In the genomic region with DNA sequence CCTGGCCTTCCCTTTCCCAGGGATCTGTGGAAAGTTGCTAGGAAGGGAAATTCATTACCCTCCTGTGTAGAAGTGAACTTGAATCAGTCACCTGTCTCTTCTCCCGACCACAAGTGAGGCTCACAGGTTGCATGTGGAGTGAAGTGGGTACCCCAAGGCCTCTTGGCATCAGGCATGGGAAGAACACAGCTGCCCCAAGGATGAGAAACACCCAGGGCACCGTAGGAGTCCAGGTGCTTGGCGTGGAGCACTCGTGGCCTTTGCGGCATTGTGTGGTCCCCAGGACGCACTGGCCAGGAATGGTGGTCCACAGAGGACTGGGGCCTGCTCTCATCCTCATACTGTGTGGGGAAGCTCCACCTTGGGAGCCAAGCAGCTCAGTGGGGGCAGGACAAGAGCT, we compare ENCODE assay signal across 2 cellular contexts.
TF ChIP-seq lines count a peak whose summit lies in the region.

No MANE protein-coding gene starts in this region.

TF ChIP-seq in GM23338, 12 proteins besides CTCF, POLR2A, EP300 and RAD21 (continued from another document and continues in another):
- no peak for TF ChIP-seq REST (IDR thresholded peaks at IDR 0.05; ENCODE audit: unreplicated experiment)
- TF ChIP-seq ETS1 (IDR thresholded peaks at IDR 0.05) = no peak
- TF ChIP-seq NANOG (IDR thresholded peaks at IDR 0.05; ENCODE audit: borderline replicate concordance) = no peak
- no peak for TF ChIP-seq EZH2phosphoT487 (IDR thresholded peaks at IDR 0.05; ENCODE audit: unreplicated experiment)
- no peak for TF ChIP-seq ZNF114 (CRISPR knock-in tag; IDR thresholded peaks at IDR 0.05)
- no peak for TF ChIP-seq STAT1 (IDR thresholded peaks at IDR 0.05; ENCODE audit: unreplicated experiment)
- TF ChIP-seq CREB1 (CRISPR knock-in tag; IDR thresholded peaks at IDR 0.05; ENCODE audit: low read depth) = no peak
- no peak for TF ChIP-seq JUNB (IDR thresholded peaks at IDR 0.05; ENCODE audit: unreplicated experiment)
- TF ChIP-seq ZNF462 (CRISPR knock-in tag; IDR thresholded peaks at IDR 0.05) = no peak
- TF ChIP-seq EZH2 (IDR thresholded peaks at IDR 0.05; ENCODE audit: low read depth, unreplicated experiment) = no peak

TF ChIP-seq in WTC11, 78 proteins besides CTCF, POLR2A, EP300 and RAD21 (continued from another document):
- TF ChIP-seq, protein P1, sequence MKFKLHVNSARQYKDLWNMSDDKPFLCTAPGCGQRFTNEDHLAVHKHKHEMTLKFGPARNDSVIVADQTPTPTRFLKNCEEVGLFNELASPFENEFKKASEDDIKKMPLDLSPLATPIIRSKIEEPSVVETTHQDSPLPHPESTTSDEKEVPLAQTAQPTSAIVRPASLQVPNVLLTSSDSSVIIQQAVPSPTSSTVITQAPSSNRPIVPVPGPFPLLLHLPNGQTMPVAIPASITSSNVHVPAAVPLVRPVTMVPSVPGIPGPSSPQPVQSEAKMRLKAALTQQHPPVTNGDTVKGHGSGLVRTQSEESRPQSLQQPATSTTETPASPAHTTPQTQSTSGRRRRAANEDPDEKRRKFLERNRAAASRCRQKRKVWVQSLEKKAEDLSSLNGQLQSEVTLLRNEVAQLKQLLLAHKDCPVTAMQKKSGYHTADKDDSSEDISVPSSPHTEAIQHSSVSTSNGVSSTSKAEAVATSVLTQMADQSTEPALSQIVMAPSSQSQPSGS (CRISPR knock-in tag; IDR thresholded peaks at IDR 0.05; ENCODE audit: borderline replicate concordance, low read depth) = no peak
- TF ChIP-seq ARID4B (CRISPR knock-in tag; IDR thresholded peaks at IDR 0.05; ENCODE audit: borderline replicate concordance) (no peak), SMAD3 (CRISPR knock-in tag; IDR thresholded peaks at IDR 0.05; ENCODE audit: borderline replicate concordance) (no peak), NFATC4 (CRISPR knock-in tag; IDR thresholded peaks at IDR 0.05) (no peak), KAT7 (CRISPR knock-in tag; IDR thresholded peaks at IDR 0.05; ENCODE audit: borderline replicate concordance) (no peak), MAX (CRISPR knock-in tag; IDR thresholded peaks at IDR 0.05) (no peak)
- TF ChIP-seq, protein P2, sequence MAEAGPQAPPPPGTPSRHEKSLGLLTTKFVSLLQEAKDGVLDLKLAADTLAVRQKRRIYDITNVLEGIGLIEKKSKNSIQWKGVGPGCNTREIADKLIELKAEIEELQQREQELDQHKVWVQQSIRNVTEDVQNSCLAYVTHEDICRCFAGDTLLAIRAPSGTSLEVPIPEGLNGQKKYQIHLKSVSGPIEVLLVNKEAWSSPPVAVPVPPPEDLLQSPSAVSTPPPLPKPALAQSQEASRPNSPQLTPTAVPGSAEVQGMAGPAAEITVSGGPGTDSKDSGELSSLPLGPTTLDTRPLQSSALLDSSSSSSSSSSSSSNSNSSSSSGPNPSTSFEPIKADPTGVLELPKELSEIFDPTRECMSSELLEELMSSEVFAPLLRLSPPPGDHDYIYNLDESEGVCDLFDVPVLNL (CRISPR knock-in tag; IDR thresholded peaks at IDR 0.05; ENCODE audit: borderline replicate concordance, low read depth) = no peak
